In the genomic region with DNA sequence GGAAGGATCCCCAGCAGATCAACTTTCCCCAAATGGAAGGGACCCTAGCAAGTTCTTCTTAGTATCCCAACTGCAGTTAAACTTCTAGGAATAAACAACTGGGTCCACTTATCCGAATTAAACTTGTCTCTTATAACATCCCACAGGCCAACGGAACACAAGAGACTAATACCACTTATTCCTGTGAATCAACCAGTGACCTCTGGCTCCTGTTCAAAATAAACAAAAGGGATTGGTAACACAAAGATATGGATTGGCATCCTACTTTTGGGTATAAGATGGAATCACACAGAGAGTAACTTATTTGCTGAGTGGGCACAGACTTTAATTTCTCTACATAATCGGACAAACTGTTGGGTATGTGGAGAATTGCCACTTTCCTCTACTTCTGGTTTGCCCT, we compare ENCODE assay signal across 2 cellular contexts.
TF ChIP-seq lines count a peak whose summit lies in the region.

No MANE protein-coding gene starts in this region.

TF ChIP-seq in HEK293, 187 proteins besides CTCF, POLR2A, EP300 and RAD21:
- TF ChIP-seq ZNF544 (tag by site-specific recombination; IDR thresholded peaks at IDR 0.05) (no peak), ZNF394 (tag by site-specific recombination; IDR thresholded peaks at IDR 0.05; ENCODE audit: borderline replicate concordance) (no peak), ZNF529 (tag by site-specific recombination; IDR thresholded peaks at IDR 0.05; ENCODE audit: insufficient replicate concordance) (no peak), ZSCAN30 (tag by site-specific recombination; IDR thresholded peaks at IDR 0.05) (no peak), MYNN (tag by site-specific recombination; IDR thresholded peaks at IDR 0.05; ENCODE audit: borderline replicate concordance) (no peak), ZNF549 (tag by site-specific recombination; IDR thresholded peaks at IDR 0.05) (no peak), GLI4 (tag by site-specific recombination; IDR thresholded peaks at IDR 0.05) (no peak), ZNF214 (tag by site-specific recombination; IDR thresholded peaks at IDR 0.05; ENCODE audit: borderline replicate concordance) (no peak), SP3 (tag by site-specific recombination; IDR thresholded peaks at IDR 0.05) (no peak), ZNF37A (tag by site-specific recombination; IDR thresholded peaks at IDR 0.05) (no peak), ZNF585B (tag by site-specific recombination; IDR thresholded peaks at IDR 0.05) (no peak), SCRT2 (tag by site-specific recombination; IDR thresholded peaks at IDR 0.05) (0 out of 2 replicates have a peak, but pooled peaks have one; percentile 16), ZBTB21 (tag by site-specific recombination; IDR thresholded peaks at IDR 0.05) (no peak), ZNF624 (tag by site-specific recombination; IDR thresholded peaks at IDR 0.05) (no peak), MZF1 (tag by site-specific recombination; IDR thresholded peaks at IDR 0.05; ENCODE audit: borderline replicate concordance) (peak; percentile 36; the same call in 1 of the 2 replicates), EGR2 (tag by site-specific recombination; IDR thresholded peaks at IDR 0.05; ENCODE audit: low read depth) (no peak), ZNF280C (tag by site-specific recombination; IDR thresholded peaks at IDR 0.05) (no peak), ZSCAN23 (tag by site-specific recombination; IDR thresholded peaks at IDR 0.05) (no peak), TRIM28 (IDR thresholded peaks at IDR 0.05; ENCODE audit: borderline replicate concordance, low read length) (no peak), ZNF654 (tag by site-specific recombination; IDR thresholded peaks at IDR 0.05; ENCODE audit: low read depth) (no peak)
- TF ChIP-seq, protein P1, sequence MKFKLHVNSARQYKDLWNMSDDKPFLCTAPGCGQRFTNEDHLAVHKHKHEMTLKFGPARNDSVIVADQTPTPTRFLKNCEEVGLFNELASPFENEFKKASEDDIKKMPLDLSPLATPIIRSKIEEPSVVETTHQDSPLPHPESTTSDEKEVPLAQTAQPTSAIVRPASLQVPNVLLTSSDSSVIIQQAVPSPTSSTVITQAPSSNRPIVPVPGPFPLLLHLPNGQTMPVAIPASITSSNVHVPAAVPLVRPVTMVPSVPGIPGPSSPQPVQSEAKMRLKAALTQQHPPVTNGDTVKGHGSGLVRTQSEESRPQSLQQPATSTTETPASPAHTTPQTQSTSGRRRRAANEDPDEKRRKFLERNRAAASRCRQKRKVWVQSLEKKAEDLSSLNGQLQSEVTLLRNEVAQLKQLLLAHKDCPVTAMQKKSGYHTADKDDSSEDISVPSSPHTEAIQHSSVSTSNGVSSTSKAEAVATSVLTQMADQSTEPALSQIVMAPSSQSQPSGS (tag by site-specific recombination; IDR thresholded peaks at IDR 0.05; ENCODE audit: low read depth): no peak
- TF ChIP-seq, protein P2, sequence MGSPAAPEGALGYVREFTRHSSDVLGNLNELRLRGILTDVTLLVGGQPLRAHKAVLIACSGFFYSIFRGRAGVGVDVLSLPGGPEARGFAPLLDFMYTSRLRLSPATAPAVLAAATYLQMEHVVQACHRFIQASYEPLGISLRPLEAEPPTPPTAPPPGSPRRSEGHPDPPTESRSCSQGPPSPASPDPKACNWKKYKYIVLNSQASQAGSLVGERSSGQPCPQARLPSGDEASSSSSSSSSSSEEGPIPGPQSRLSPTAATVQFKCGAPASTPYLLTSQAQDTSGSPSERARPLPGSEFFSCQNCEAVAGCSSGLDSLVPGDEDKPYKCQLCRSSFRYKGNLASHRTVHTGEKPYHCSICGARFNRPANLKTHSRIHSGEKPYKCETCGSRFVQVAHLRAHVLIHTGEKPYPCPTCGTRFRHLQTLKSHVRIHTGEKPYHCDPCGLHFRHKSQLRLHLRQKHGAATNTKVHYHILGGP (tag by site-specific recombination; IDR thresholded peaks at IDR 0.05): 0 out of 2 replicates have a peak, but pooled peaks have one; percentile 33

TF ChIP-seq in HepG2, 621 proteins besides CTCF, POLR2A, EP300 and RAD21:
- TF ChIP-seq, protein P3, sequence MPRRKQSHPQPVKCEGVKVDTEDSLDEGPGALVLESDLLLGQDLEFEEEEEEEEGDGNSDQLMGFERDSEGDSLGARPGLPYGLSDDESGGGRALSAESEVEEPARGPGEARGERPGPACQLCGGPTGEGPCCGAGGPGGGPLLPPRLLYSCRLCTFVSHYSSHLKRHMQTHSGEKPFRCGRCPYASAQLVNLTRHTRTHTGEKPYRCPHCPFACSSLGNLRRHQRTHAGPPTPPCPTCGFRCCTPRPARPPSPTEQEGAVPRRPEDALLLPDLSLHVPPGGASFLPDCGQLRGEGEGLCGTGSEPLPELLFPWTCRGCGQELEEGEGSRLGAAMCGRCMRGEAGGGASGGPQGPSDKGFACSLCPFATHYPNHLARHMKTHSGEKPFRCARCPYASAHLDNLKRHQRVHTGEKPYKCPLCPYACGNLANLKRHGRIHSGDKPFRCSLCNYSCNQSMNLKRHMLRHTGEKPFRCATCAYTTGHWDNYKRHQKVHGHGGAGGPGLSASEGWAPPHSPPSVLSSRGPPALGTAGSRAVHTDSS (CRISPR knock-in tag; conservative IDR thresholded peaks at IDR 0.05): no peak
- TF ChIP-seq ZEB1 (IDR thresholded peaks at IDR 0.05; ENCODE audit: insufficient replicate concordance, low read depth): no peak
- no peak for TF ChIP-seq FOXK1 (CRISPR knock-in tag; IDR thresholded peaks at IDR 0.05; ENCODE audit: borderline replicate concordance, low read depth)
- TF ChIP-seq YY1 (IDR thresholded peaks at IDR 0.05; ENCODE audit: insufficient read depth, insufficient replicate concordance, low read depth, low read length): no peak
- no peak for TF ChIP-seq ZNF549 (CRISPR knock-in tag; IDR thresholded peaks at IDR 0.05)
- no peak for TF ChIP-seq ZBTB3 (CRISPR knock-in tag; IDR thresholded peaks at IDR 0.05; ENCODE audit: borderline replicate concordance, low read depth)
- TF ChIP-seq MAFF (IDR thresholded peaks at IDR 0.05; ENCODE audit: low read depth, low read length): 0 out of 2 replicates have a peak, but pooled peaks have one; percentile 36
- no peak for TF ChIP-seq SIN3A (IDR thresholded peaks at IDR 0.05; ENCODE audit: borderline replicate concordance, low read depth, low read length)
- peak in 1 of 2 experiments; percentile 50; a peak in 2 of 4 replicates for TF ChIP-seq MAFK (conservative IDR thresholded peaks at IDR 0.05 in 1 of 2, IDR thresholded peaks at IDR 0.05 in 1 of 2; ENCODE audit: low read length in 2 of 2)
- no peak for TF ChIP-seq ZMAT3 (CRISPR knock-in tag; conservative IDR thresholded peaks at IDR 0.05)
- no peak for TF ChIP-seq NFE2 (CRISPR knock-in tag; IDR thresholded peaks at IDR 0.05)
- no peak for TF ChIP-seq CREB1 (IDR thresholded peaks at IDR 0.05)
- no peak for TF ChIP-seq CREB1 (CRISPR knock-in tag; IDR thresholded peaks at IDR 0.05)
- TF ChIP-seq ZSCAN31 (CRISPR knock-in tag; IDR thresholded peaks at IDR 0.05; ENCODE audit: low read depth): no peak
- TF ChIP-seq, protein P4, sequence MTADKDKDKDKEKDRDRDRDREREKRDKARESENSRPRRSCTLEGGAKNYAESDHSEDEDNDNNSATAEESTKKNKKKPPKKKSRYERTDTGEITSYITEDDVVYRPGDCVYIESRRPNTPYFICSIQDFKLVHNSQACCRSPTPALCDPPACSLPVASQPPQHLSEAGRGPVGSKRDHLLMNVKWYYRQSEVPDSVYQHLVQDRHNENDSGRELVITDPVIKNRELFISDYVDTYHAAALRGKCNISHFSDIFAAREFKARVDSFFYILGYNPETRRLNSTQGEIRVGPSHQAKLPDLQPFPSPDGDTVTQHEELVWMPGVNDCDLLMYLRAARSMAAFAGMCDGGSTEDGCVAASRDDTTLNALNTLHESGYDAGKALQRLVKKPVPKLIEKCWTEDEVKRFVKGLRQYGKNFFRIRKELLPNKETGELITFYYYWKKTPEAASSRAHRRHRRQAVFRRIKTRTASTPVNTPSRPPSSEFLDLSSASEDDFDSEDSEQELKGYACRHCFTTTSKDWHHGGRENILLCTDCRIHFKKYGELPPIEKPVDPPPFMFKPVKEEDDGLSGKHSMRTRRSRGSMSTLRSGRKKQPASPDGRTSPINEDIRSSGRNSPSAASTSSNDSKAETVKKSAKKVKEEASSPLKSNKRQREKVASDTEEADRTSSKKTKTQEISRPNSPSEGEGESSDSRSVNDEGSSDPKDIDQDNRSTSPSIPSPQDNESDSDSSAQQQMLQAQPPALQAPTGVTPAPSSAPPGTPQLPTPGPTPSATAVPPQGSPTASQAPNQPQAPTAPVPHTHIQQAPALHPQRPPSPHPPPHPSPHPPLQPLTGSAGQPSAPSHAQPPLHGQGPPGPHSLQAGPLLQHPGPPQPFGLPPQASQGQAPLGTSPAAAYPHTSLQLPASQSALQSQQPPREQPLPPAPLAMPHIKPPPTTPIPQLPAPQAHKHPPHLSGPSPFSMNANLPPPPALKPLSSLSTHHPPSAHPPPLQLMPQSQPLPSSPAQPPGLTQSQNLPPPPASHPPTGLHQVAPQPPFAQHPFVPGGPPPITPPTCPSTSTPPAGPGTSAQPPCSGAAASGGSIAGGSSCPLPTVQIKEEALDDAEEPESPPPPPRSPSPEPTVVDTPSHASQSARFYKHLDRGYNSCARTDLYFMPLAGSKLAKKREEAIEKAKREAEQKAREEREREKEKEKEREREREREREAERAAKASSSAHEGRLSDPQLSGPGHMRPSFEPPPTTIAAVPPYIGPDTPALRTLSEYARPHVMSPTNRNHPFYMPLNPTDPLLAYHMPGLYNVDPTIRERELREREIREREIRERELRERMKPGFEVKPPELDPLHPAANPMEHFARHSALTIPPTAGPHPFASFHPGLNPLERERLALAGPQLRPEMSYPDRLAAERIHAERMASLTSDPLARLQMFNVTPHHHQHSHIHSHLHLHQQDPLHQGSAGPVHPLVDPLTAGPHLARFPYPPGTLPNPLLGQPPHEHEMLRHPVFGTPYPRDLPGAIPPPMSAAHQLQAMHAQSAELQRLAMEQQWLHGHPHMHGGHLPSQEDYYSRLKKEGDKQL (CRISPR knock-in tag; IDR thresholded peaks at IDR 0.05; ENCODE audit: low read depth): no peak
